1 cellular context compared by ENCODE assay signal in the genomic region with DNA sequence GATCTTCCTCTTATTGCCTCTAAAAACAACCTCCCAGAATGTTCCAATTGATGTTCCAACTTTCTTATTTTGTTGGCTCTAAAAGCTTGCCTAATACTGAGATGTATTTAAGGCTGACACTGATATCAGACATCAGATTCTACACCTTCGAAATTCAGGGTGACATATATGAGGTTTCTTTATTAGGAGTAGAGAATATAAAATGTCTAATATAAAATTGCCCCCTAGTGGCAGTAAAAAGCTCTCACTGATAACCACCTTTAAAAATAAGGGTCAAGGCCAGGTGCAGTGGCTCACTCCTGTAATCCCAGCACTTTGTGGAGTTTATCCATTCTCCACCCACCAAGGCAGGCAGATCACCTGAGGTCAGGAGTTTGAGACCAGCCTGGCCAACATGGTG.
TF ChIP-seq lines count a peak whose summit lies in the region.

No MANE protein-coding gene starts in this region.

TF ChIP-seq in Ishikawa, 13 proteins besides CTCF, POLR2A, EP300 and RAD21 (continued from another document):
- TF ChIP-seq, protein P1, sequence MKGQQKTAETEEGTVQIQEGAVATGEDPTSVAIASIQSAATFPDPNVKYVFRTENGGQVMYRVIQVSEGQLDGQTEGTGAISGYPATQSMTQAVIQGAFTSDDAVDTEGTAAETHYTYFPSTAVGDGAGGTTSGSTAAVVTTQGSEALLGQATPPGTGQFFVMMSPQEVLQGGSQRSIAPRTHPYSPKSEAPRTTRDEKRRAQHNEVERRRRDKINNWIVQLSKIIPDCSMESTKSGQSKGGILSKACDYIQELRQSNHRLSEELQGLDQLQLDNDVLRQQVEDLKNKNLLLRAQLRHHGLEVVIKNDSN (IDR thresholded peaks at IDR 0.05), result no peak
- TF ChIP-seq EGR1 (IDR thresholded peaks at IDR 0.05) (no peak), ZBTB7A (IDR thresholded peaks at IDR 0.05; ENCODE audit: low read depth) (no peak), CREB1 (IDR thresholded peaks at IDR 0.05; ENCODE audit: low read depth) (no peak), CEBPB (IDR thresholded peaks at IDR 0.05) (no peak)
- TF ChIP-seq, protein P2, sequence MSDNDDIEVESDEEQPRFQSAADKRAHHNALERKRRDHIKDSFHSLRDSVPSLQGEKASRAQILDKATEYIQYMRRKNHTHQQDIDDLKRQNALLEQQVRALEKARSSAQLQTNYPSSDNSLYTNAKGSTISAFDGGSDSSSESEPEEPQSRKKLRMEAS (IDR thresholded peaks at IDR 0.05), result no peak
